Comparison of ENCODE assay signal across 2 cellular contexts in the genomic region with DNA sequence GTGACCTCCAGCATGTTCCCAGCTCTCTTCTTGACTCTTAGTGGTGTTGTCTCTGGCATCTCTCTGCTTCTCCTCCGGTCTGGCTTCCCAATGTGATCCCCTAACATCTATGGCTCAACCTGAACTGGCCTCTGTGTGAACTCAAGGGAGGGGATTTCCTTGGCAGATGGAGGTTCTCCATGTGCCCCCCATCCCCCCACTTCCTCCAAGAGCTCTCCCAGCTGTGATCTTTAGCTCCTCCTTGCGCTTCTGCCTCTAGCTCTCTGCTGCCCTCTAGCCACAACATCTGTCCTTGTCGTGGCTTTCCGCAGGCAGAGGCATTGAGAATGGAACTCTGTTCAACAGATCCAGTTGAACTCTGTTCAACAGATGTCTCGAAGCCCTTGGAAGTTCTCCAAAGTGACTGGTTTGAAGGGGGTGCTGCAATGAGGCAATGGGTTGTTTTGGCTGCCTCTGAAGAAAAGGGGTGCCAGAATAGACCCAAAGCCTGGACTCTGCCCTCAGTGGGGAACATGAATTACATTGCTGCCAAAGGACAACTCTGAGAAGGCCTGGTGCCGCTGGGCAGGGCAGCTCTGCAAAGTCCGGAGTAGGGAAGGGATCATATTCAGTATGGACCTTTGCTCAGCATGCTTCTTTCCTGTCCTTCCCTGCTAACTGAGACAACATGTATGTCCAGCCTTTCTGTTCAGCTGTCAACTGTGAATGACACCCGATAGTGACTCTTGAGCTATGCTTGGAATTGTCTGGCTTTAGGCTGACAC.
TF ChIP-seq lines count a peak whose summit lies in the region.

No MANE protein-coding gene starts in this region.

TF ChIP-seq in A549, 52 proteins besides CTCF, POLR2A, EP300 and RAD21 (continued from another document and continues in another):
- no peak for TF ChIP-seq EHF (CRISPR knock-in tag; IDR thresholded peaks at IDR 0.05)
- TF ChIP-seq, protein P1, sequence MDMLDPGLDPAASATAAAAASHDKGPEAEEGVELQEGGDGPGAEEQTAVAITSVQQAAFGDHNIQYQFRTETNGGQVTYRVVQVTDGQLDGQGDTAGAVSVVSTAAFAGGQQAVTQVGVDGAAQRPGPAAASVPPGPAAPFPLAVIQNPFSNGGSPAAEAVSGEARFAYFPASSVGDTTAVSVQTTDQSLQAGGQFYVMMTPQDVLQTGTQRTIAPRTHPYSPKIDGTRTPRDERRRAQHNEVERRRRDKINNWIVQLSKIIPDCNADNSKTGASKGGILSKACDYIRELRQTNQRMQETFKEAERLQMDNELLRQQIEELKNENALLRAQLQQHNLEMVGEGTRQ (IDR thresholded peaks at IDR 0.05): no peak
- TF ChIP-seq, protein P2, sequence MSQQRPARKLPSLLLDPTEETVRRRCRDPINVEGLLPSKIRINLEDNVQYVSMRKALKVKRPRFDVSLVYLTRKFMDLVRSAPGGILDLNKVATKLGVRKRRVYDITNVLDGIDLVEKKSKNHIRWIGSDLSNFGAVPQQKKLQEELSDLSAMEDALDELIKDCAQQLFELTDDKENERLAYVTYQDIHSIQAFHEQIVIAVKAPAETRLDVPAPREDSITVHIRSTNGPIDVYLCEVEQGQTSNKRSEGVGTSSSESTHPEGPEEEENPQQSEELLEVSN (IDR thresholded peaks at IDR 0.05; ENCODE audit: borderline replicate concordance, low read depth): 0 out of 2 replicates have a peak, but pooled peaks have one; percentile 24
- TF ChIP-seq, protein P3, sequence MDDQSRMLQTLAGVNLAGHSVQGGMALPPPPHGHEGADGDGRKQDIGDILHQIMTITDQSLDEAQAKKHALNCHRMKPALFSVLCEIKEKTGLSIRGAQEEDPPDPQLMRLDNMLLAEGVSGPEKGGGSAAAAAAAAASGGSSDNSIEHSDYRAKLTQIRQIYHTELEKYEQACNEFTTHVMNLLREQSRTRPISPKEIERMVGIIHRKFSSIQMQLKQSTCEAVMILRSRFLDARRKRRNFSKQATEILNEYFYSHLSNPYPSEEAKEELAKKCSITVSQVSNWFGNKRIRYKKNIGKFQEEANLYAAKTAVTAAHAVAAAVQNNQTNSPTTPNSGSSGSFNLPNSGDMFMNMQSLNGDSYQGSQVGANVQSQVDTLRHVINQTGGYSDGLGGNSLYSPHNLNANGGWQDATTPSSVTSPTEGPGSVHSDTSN (IDR thresholded peaks at IDR 0.05): peak; percentile 83
- no peak for TF ChIP-seq CBX2 (IDR thresholded peaks at IDR 0.05; ENCODE audit: borderline replicate concordance, low read depth)
- TF ChIP-seq PHF8 (IDR thresholded peaks at IDR 0.05; ENCODE audit: borderline replicate concordance, low read depth): no peak
- TF ChIP-seq, protein P4, sequence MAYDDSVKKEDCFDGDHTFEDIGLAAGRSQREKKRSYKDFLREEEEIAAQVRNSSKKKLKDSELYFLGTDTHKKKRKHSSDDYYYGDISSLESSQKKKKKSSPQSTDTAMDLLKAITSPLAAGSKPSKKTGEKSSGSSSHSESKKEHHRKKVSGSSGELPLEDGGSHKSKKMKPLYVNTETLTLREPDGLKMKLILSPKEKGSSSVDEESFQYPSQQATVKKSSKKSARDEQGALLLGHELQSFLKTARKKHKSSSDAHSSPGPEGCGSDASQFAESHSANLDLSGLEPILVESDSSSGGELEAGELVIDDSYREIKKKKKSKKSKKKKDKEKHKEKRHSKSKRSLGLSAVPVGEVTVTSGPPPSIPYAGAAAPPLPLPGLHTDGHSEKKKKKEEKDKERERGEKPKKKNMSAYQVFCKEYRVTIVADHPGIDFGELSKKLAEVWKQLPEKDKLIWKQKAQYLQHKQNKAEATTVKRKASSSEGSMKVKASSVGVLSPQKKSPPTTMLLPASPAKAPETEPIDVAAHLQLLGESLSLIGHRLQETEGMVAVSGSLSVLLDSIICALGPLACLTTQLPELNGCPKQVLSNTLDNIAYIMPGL (CRISPR knock-in tag; IDR thresholded peaks at IDR 0.05; ENCODE audit: borderline replicate concordance): no peak
- no peak for TF ChIP-seq FOSB (CRISPR knock-in tag; IDR thresholded peaks at IDR 0.05)
- TF ChIP-seq HOXA7 (CRISPR knock-in tag; IDR thresholded peaks at IDR 0.05): no peak
- no peak for TF ChIP-seq NFE2L2 (conservative IDR thresholded peaks at IDR 0.05; ENCODE audit: low read length)
- TF ChIP-seq MYC (IDR thresholded peaks at IDR 0.05; ENCODE audit: borderline replicate concordance, low read length): peak; percentile 99
- no peak for TF ChIP-seq CHD4 (IDR thresholded peaks at IDR 0.05; ENCODE audit: borderline replicate concordance)
- TF ChIP-seq TP53 (CRISPR knock-in tag; IDR thresholded peaks at IDR 0.05): no peak
- TF ChIP-seq JUN (IDR thresholded peaks at IDR 0.05): 0 out of 5 replicates have a peak, but pooled peaks of 1 of the 2 experiments have one; percentile 29
- no peak for TF ChIP-seq EHMT2 (IDR thresholded peaks at IDR 0.05; ENCODE audit: low read depth)
- TF ChIP-seq, protein P5, sequence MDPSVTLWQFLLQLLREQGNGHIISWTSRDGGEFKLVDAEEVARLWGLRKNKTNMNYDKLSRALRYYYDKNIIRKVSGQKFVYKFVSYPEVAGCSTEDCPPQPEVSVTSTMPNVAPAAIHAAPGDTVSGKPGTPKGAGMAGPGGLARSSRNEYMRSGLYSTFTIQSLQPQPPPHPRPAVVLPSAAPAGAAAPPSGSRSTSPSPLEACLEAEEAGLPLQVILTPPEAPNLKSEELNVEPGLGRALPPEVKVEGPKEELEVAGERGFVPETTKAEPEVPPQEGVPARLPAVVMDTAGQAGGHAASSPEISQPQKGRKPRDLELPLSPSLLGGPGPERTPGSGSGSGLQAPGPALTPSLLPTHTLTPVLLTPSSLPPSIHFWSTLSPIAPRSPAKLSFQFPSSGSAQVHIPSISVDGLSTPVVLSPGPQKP (IDR thresholded peaks at IDR 0.05; ENCODE audit: low read depth, low read length): no peak
- no peak for TF ChIP-seq ESRRA (IDR thresholded peaks at IDR 0.05; ENCODE audit: borderline replicate concordance, low read length)
- TF ChIP-seq RFX5 (IDR thresholded peaks at IDR 0.05): no peak
- TF ChIP-seq, protein P6, sequence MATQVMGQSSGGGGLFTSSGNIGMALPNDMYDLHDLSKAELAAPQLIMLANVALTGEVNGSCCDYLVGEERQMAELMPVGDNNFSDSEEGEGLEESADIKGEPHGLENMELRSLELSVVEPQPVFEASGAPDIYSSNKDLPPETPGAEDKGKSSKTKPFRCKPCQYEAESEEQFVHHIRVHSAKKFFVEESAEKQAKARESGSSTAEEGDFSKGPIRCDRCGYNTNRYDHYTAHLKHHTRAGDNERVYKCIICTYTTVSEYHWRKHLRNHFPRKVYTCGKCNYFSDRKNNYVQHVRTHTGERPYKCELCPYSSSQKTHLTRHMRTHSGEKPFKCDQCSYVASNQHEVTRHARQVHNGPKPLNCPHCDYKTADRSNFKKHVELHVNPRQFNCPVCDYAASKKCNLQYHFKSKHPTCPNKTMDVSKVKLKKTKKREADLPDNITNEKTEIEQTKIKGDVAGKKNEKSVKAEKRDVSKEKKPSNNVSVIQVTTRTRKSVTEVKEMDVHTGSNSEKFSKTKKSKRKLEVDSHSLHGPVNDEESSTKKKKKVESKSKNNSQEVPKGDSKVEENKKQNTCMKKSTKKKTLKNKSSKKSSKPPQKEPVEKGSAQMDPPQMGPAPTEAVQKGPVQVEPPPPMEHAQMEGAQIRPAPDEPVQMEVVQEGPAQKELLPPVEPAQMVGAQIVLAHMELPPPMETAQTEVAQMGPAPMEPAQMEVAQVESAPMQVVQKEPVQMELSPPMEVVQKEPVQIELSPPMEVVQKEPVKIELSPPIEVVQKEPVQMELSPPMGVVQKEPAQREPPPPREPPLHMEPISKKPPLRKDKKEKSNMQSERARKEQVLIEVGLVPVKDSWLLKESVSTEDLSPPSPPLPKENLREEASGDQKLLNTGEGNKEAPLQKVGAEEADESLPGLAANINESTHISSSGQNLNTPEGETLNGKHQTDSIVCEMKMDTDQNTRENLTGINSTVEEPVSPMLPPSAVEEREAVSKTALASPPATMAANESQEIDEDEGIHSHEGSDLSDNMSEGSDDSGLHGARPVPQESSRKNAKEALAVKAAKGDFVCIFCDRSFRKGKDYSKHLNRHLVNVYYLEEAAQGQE (IDR thresholded peaks at IDR 0.05): no peak
- no peak for TF ChIP-seq CBX8 (IDR thresholded peaks at IDR 0.05)

TF ChIP-seq in liver, 16 proteins besides CTCF, POLR2A, EP300 and RAD21 (continued from another document):
- TF ChIP-seq, protein P7, sequence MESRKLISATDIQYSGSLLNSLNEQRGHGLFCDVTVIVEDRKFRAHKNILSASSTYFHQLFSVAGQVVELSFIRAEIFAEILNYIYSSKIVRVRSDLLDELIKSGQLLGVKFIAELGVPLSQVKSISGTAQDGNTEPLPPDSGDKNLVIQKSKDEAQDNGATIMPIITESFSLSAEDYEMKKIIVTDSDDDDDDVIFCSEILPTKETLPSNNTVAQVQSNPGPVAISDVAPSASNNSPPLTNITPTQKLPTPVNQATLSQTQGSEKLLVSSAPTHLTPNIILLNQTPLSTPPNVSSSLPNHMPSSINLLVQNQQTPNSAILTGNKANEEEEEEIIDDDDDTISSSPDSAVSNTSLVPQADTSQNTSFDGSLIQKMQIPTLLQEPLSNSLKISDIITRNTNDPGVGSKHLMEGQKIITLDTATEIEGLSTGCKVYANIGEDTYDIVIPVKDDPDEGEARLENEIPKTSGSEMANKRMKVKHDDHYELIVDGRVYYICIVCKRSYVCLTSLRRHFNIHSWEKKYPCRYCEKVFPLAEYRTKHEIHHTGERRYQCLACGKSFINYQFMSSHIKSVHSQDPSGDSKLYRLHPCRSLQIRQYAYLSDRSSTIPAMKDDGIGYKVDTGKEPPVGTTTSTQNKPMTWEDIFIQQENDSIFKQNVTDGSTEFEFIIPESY (IDR thresholded peaks at IDR 0.05): peak; percentile 76
- TF ChIP-seq, protein P8, sequence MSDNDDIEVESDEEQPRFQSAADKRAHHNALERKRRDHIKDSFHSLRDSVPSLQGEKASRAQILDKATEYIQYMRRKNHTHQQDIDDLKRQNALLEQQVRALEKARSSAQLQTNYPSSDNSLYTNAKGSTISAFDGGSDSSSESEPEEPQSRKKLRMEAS (IDR thresholded peaks at IDR 0.05): peak; percentile 89
- TF ChIP-seq HNF4A (conservative IDR thresholded peaks at IDR 0.05): peak; percentile 95 to 97
- TF ChIP-seq RXRA (IDR thresholded peaks at IDR 0.05): peak; percentile 91 to 92
- TF ChIP-seq NR2F2 (IDR thresholded peaks at IDR 0.05): peak; percentile 86
- peak; percentile 94 for TF ChIP-seq HNF4G (IDR thresholded peaks at IDR 0.05)
